ENCODE assay signal across 21 cellular contexts in the genomic region with DNA sequence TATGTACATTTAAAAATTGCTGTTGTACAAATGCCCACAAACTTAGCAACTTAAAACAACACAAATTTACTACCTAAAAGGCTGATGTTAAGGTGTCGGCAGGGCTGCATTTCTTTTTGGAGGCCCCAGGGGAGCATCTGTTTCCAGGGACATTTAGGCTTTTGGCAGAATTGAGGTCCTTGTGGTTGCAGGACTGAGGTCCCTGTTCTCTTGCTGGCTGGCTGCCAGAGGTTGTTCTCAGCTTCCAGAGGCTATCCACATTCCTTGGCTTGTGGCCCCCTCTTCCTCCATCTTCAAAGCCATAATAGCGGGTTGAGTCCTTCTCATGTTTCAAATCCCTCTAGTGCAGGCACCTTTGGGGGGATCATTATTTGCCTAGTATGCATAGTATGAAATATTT. TPM values are rescaled to one million over a fixed set of nuclear protein-coding genes. Genes with fewer than 3 reads are reported as not detected.
"Had no signal": no experiment of that assay in that cellular context is flagged by ENCODE, and none has a peak within 500 bp of the region (broad histone marks: within the 10 kb centered on the region; RNA-seq: fewer than 3 reads in every experiment).

No MANE protein-coding gene starts in this region.

- H3K9ac ChIP-seq: SK-N-SH had no signal

- H3K27me3 ChIP-seq: MG63 had no signal

- H3K36me3 ChIP-seq: MG63 had no signal

- ATAC-seq: HepG2 had no signal

- H3K4me2 ChIP-seq: SK-N-SH had no signal

- DNase-seq: KG1, MG63, NCI-H1092, NCI-H1105 treated with DMSO at 0.1 percent for 48 hours, NCI-H1417 treated with DMSO at 0.1 percent for 48 hours, NCI-H146, NCI-H1694 treated with DMSO at 0.1 percent for 48 hours, NCI-H1930, NCI-H2081, NCI-H2107, NCI-H2227 treated with DMSO at 0.1 percent for 48 hours, NCI-H524 treated with DMSO at 0.1 percent for 48 hours, NCI-H69, NCI-H774, SHP77, SK-N-SH had no signal

- H3K4me3 ChIP-seq: MG63 had no signal

- H3K9me3 ChIP-seq: MG63, SK-N-SH had no signal

RNA-seq across cellular contexts. Expression of a gene that starts 22.4 kb away (rescaled TPM):
- total RNA-seq: HepG2, SK-MEL-5 had no signal
- polyA plus RNA-seq: HepG2, IgD-negative memory B cell had no signal

RNA-seq across cellular contexts. Expression of a gene that starts 23.7 kb away (rescaled TPM):
- total RNA-seq: HepG2, HT1080, NCI-H460, SK-MEL-5 had no signal
- polyA plus RNA-seq: HepG2, IgD-negative memory B cell, SK-N-SH had no signal

RNA-seq across cellular contexts. Expression of a gene that starts 41.9 kb away (rescaled TPM):
- total RNA-seq: HepG2, HT1080, NCI-H460, SK-MEL-5 had no signal
- polyA plus RNA-seq: HepG2, IgD-negative memory B cell, SK-N-SH had no signal

RNA-seq across cellular contexts. Expression of a gene that starts 52.2 kb away (rescaled TPM):
- total RNA-seq: HepG2 had no signal
- polyA plus RNA-seq: HepG2, IgD-negative memory B cell had no signal
